In the genomic region with DNA sequence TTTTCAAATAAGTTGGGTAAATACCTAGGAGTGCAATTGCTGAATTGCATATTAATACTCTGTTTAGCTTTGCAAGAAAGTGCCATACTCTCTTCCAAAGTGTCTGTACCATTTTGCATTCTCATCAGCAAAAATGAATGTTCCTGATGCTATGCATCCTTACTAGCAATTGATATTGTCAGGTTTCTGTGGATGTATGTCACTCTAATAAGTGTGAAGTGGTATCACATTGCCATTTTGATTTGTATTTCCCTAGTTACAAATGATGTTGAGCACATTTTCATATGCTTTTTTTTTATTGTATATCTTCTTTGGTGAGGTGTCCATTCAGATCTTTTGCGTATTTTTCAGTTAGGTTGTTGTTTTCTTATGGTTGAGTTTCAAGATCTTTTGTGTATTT, we compare ENCODE assay signal across 9 cellular contexts.
"Had no signal": no experiment of that assay in that cellular context is flagged by ENCODE, and none has a peak within 500 bp of the region (broad histone marks: within the 10 kb centered on the region; RNA-seq: fewer than 3 reads in every experiment).

No MANE protein-coding gene starts in this region.

- DNase-seq: GM23248, GOT3, H7, H9, HCEC 1CT, HFFc6 had no signal

- H3K27ac ChIP-seq: GM23248 had no signal

- H3K4me2 ChIP-seq: GM23338 had no signal

- H3K4me3 ChIP-seq: GM23248, GM23338, HAP-1 had no signal

- H2AFZ ChIP-seq: GM23248, GM23338 had no signal

- FAIRE-seq: H1 had no signal

- H3K9ac ChIP-seq: GM23248 had no signal

- H3K36me3 ChIP-seq: HAP-1 had no signal

- H3K4me1 ChIP-seq: HAP-1 had no signal

- H3K9me3 ChIP-seq: HAP-1 had no signal
